Comparison of ENCODE assay signal across 16 cellular contexts in genomic region chr5:103224894-103225246, GRCh38. TPM values are rescaled to one million over a fixed set of nuclear protein-coding genes. Genes with fewer than 3 reads are reported as not detected.
DNase-seq lines count a peak whose midpoint lies in the region; ATAC-seq and TF ChIP-seq lines count a peak whose summit lies in the region.
"Had no signal": no experiment of that assay in that cellular context is flagged by ENCODE, and none has a peak within 500 bp of the region (broad histone marks: within the 10 kb centered on the region; RNA-seq: fewer than 3 reads in every experiment).

No MANE protein-coding gene starts in this region.

- H3K27ac Mint-ChIP-seq in activated CD4-positive, alpha-beta T cell treated with anti-CD3 and anti-CD28 coated beads, Interleukin-2, amount 10 ng/mL, durations not matched to agents 7 days and 5 days: peak overlapping the region; percentile 22
- H3K27ac Mint-ChIP-seq in activated CD4-positive, alpha-beta T cell treated with anti-CD3 and anti-CD28 coated beads, Interleukin-2, amount 10 ng/mL, durations not matched to agents 24 days and 14 days: no peak overlapping the region
- H3K27ac Mint-ChIP-seq in chondrocyte (ENCODE audit: unreplicated experiment) (no peak overlapping the region), type B pancreatic cell (no peak overlapping the region), endodermal cell (no peak overlapping the region)
- H3K27ac Mint-ChIP-seq: activated naive CD8-positive, alpha-beta T cell treated with anti-CD3 and anti-CD28 coated beads, Interleukin-2, amount 50 U/mL, for 24 hours; dendritic cell treated with granulocyte-macrophage colony-stimulating factor and Interleukin-4, amounts not matched to agents 40 ng/mL and 50 ng/mL, for 4 days had no signal

- no peaks in the 10 kb centered on the region for H3K4me1 ChIP-seq in endodermal cell (ENCODE audit: control insufficient read depth, insufficient read depth, low read length)

- CTCF ChIA-PET in activated CD4-positive, alpha-beta T cell treated with anti-CD3 and anti-CD28 coated beads, Interleukin-2, amount 10 ng/mL, durations not matched to agents 7 days and 5 days (lab: Charles Lee): interaction anchor here (1.1 to 3.0 kb wide), 11 partner anchors 8 to 544 kb away, joined by 3 to 21 read pairs (median 4); partner anchors contain the start of genes GIN1 and PPIP5K2

- no peaks in the 10 kb centered on the region for H3K9me3 ChIP-seq in endodermal cell (ENCODE audit: control insufficient read depth, low read length)

- peaks cover 2% of the 10 kb centered on the region for H3K4me1 Mint-ChIP-seq in activated CD4-positive, alpha-beta T cell treated with anti-CD3 and anti-CD28 coated beads, Interleukin-2, amount 10 ng/mL, durations not matched to agents 7 days and 5 days
- H3K4me1 Mint-ChIP-seq in activated CD4-positive, alpha-beta T cell treated with anti-CD3 and anti-CD28 coated beads, Interleukin-2, amount 10 ng/mL, durations not matched to agents 24 days and 14 days: peaks cover 2% of the 10 kb centered on the region
- H3K4me1 Mint-ChIP-seq in chondrocyte (ENCODE audit: low read depth) (peaks cover 4% of the 10 kb centered on the region), type B pancreatic cell (ENCODE audit: unreplicated experiment) (peaks cover 4% of the 10 kb centered on the region), endodermal cell (no peaks in the 10 kb centered on the region)
- H3K4me1 Mint-ChIP-seq: activated naive CD8-positive, alpha-beta T cell treated with anti-CD3 and anti-CD28 coated beads, Interleukin-2, amount 50 U/mL, for 24 hours had no signal

- H3K27me3 ChIP-seq in endodermal cell (ENCODE audit: control insufficient read depth, insufficient read depth, low read length, poor library complexity, severe bottlenecking): no peaks in the 10 kb centered on the region

- POLR2A ChIA-PET in activated CD4-positive, alpha-beta T cell treated with anti-CD3 and anti-CD28 coated beads, Interleukin-2, amount 10 ng/mL, durations not matched to agents 7 days and 5 days (lab: Charles Lee): no interaction called here

- no peak overlapping the region for H3K9ac ChIP-seq in endodermal cell (ENCODE audit: extremely low read depth, low read length, poor library complexity, severe bottlenecking)

- H3K4me3 ChIP-seq in LNCaP clone FGC (ENCODE audit: low read depth, low read length) (no peak overlapping the region), endodermal cell (ENCODE audit: low read length) (no peak overlapping the region)

- WGBS in endodermal cell (ENCODE audit: insufficient coverage in 1 of 2, insufficient read length in 1 of 2), 2 experiments: 52 to 67% methylated on average over 5 of the region's 5 CpGs

- TF ChIP-seq CTCF in LNCaP clone FGC (IDR thresholded peaks at IDR 0.05; ENCODE audit: control insufficient read depth, extremely low read depth, insufficient read depth) (no peak), chondrocyte (IDR thresholded peaks at IDR 0.05) (peak; percentile 52), type B pancreatic cell (conservative IDR thresholded peaks at IDR 0.05) (peak; percentile 44), endodermal cell (conservative IDR thresholded peaks at IDR 0.05) (no peak)

- peaks cover 25% of the 10 kb centered on the region for H3K27me3 Mint-ChIP-seq in activated CD4-positive, alpha-beta T cell treated with anti-CD3 and anti-CD28 coated beads, Interleukin-2, amount 10 ng/mL, durations not matched to agents 7 days and 5 days
- peaks cover 42% of the 10 kb centered on the region for H3K27me3 Mint-ChIP-seq in activated CD4-positive, alpha-beta T cell treated with anti-CD3 and anti-CD28 coated beads, Interleukin-2, amount 10 ng/mL, durations not matched to agents 24 days and 14 days
- H3K27me3 Mint-ChIP-seq in chondrocyte (ENCODE audit: low read depth) (no peaks in the 10 kb centered on the region), type B pancreatic cell (no peaks in the 10 kb centered on the region), endodermal cell (ENCODE audit: insufficient read depth) (peaks cover 7% of the 10 kb centered on the region)
- H3K27me3 Mint-ChIP-seq: dendritic cell treated with granulocyte-macrophage colony-stimulating factor and Interleukin-4, amounts not matched to agents 40 ng/mL and 50 ng/mL, for 4 days had no signal

- intact Hi-C loops in activated CD4-positive, alpha-beta T cell treated with anti-CD3 and anti-CD28 coated beads, Interleukin-2, amount 10 ng/mL, durations not matched to agents 24 days and 14 days (cut with micrococcal nuclease): loop anchor here (1.0 to 10.0 kb wide), 4 partner anchors 86 to 689 kb away; partner anchors contain the start of genes GIN1 and PPIP5K2

- H3K36me3 Mint-ChIP-seq in activated CD4-positive, alpha-beta T cell treated with anti-CD3 and anti-CD28 coated beads, Interleukin-2, amount 10 ng/mL, durations not matched to agents 7 days and 5 days (ENCODE audit: low read depth): peaks cover under 1% of the 10 kb centered on the region
- no peaks in the 10 kb centered on the region for H3K36me3 Mint-ChIP-seq in activated CD4-positive, alpha-beta T cell treated with anti-CD3 and anti-CD28 coated beads, Interleukin-2, amount 10 ng/mL, durations not matched to agents 24 days and 14 days (ENCODE audit: low read depth)
- H3K36me3 Mint-ChIP-seq in chondrocyte (ENCODE audit: low read depth) (peaks cover 2% of the 10 kb centered on the region), type B pancreatic cell (no peaks in the 10 kb centered on the region), endodermal cell (ENCODE audit: low read depth) (no peaks in the 10 kb centered on the region)

- no peak for ATAC-seq in GM19463 (IDR thresholded peaks at IDR 0.05; ENCODE audit: unreplicated experiment)

- DNase-seq in activated CD4-positive, alpha-beta T cell treated with anti-CD3 and anti-CD28 coated beads, Interleukin-2, amount 10 ng/mL, durations not matched to agents 7 days and 5 days: no peak
- no peak for DNase-seq in activated CD4-positive, alpha-beta T cell treated with anti-CD3 and anti-CD28 coated beads, Interleukin-2, amount 10 ng/mL, durations not matched to agents 24 days and 14 days
- DNase-seq in LNCaP clone FGC (ENCODE audit: low read depth) (peak; percentile 42), chondrocyte (ENCODE audit: low spot score) (no peak), type B pancreatic cell (ENCODE audit: extremely low spot score, unreplicated experiment) (no peak), GM19238 (ENCODE audit: insufficient read length, low spot score) (no peak), endodermal cell (no peak)
- DNase-seq: activated CD8-positive, alpha-beta memory T cell treated with anti-CD3 and anti-CD28 coated beads, Interleukin-2, amount 50 U/mL, for 48 hours; activated effector memory CD4-positive, alpha-beta T cell treated with Interleukin-2 at 50 U/mL for 16 hours; NCI-H1436 treated with DMSO at 0.1 percent for 48 hours; NCI-H2171; NCI-H774 had no signal

- H3K9me3 Mint-ChIP-seq in activated CD4-positive, alpha-beta T cell treated with anti-CD3 and anti-CD28 coated beads, Interleukin-2, amount 10 ng/mL, durations not matched to agents 7 days and 5 days: no peaks in the 10 kb centered on the region
- no peaks in the 10 kb centered on the region for H3K9me3 Mint-ChIP-seq in activated CD4-positive, alpha-beta T cell treated with anti-CD3 and anti-CD28 coated beads, Interleukin-2, amount 10 ng/mL, durations not matched to agents 24 days and 14 days
- peaks cover 15% of the 10 kb centered on the region for H3K9me3 Mint-ChIP-seq in chondrocyte (ENCODE audit: low read depth)
- peaks cover 4% of the 10 kb centered on the region for H3K9me3 Mint-ChIP-seq in type B pancreatic cell
- H3K9me3 Mint-ChIP-seq in endodermal cell: no peaks in the 10 kb centered on the region
- H3K9me3 Mint-ChIP-seq: activated naive CD8-positive, alpha-beta T cell treated with anti-CD3 and anti-CD28 coated beads, Interleukin-2, amount 50 U/mL, for 24 hours; dendritic cell treated with granulocyte-macrophage colony-stimulating factor and Interleukin-4, amounts not matched to agents 40 ng/mL and 50 ng/mL, for 4 days; T-cell had no signal

- no peak overlapping the region for H3K4me3 Mint-ChIP-seq in activated CD4-positive, alpha-beta T cell treated with anti-CD3 and anti-CD28 coated beads, Interleukin-2, amount 10 ng/mL, durations not matched to agents 7 days and 5 days
- no peak overlapping the region for H3K4me3 Mint-ChIP-seq in activated CD4-positive, alpha-beta T cell treated with anti-CD3 and anti-CD28 coated beads, Interleukin-2, amount 10 ng/mL, durations not matched to agents 24 days and 14 days
- H3K4me3 Mint-ChIP-seq in chondrocyte (ENCODE audit: unreplicated experiment) (no peak overlapping the region), type B pancreatic cell (no peak overlapping the region), endodermal cell (no peak overlapping the region)
- H3K4me3 Mint-ChIP-seq: activated naive CD8-positive, alpha-beta T cell treated with anti-CD3 and anti-CD28 coated beads, Interleukin-2, amount 50 U/mL, for 24 hours; T-cell had no signal

- H3K27ac ChIP-seq in endodermal cell (ENCODE audit: low read depth, low read length): no peak overlapping the region

- H3K36me3 ChIP-seq in endodermal cell (ENCODE audit: control insufficient read depth, insufficient read depth, low read length): no peaks in the 10 kb centered on the region

RNA-seq across cellular contexts. Expression of gene MACIR, which starts 33.7 kb away (rescaled TPM):
- total RNA-seq in activated CD4-positive, alpha-beta T cell treated with anti-CD3 and anti-CD28 coated beads, Interleukin-2, amount 10 ng/mL, durations not matched to agents 7 days and 5 days: 1 to 10 TPM; 8.2 to 9.0 TPM
- total RNA-seq in activated CD4-positive, alpha-beta T cell treated with anti-CD3 and anti-CD28 coated beads, Interleukin-2, amount 10 ng/mL, durations not matched to agents 24 days and 14 days: 12.1 and 13.3 TPM in 2 replicates
- total RNA-seq in chondrocyte (10.2 to 16.9 TPM (median 16.0 TPM) in 3 replicates), type B pancreatic cell (ENCODE audit: low replicate concordance) (19.3 and 20.8 TPM in 2 replicates), endodermal cell (10 to 100 TPM; 13.2 to 18.9 TPM)
- 27.6 TPM for polyA plus RNA-seq in endodermal cell (2013, experiment 1 of 2)
- polyA plus RNA-seq in endodermal cell (2013, experiment 2 of 2): 21.8 TPM

Comparison
In these comparisons a context has a peak if more than half of its experiments do, and no peak if none do; other contexts are left out.
1. CTCF ChIP-seq: peak in chondrocyte (single experiment) and type B pancreatic cell (single experiment); none in LNCaP clone FGC (single experiment) and endodermal cell (single experiment).